17 cellular contexts compared by ENCODE assay signal in genomic region chr13:66216723-66217122, GRCh38.
"Had no signal": no experiment of that assay in that cellular context is flagged by ENCODE, and none has a peak within 500 bp of the region (broad histone marks: within the 10 kb centered on the region; RNA-seq: fewer than 3 reads in every experiment).

No MANE protein-coding gene starts in this region.

- H3K4me3 ChIP-seq: hepatocyte, suprapubic skin had no signal

- H3K4me1 Mint-ChIP-seq: activated naive CD8-positive, alpha-beta T cell treated with anti-CD3 and anti-CD28 coated beads, Interleukin-2, amount 10 ng/mL, durations not matched to agents 7 days and 5 days; central memory CD8-positive, alpha-beta T cell had no signal

- H3K4me2 ChIP-seq: hepatocyte had no signal

- H3K27ac Mint-ChIP-seq: activated CD4-positive, alpha-beta memory T cell treated with anti-CD3 and anti-CD28 coated beads for 36 hours; activated naive CD8-positive, alpha-beta T cell treated with anti-CD3 and anti-CD28 coated beads, Interleukin-2, amount 10 ng/mL, durations not matched to agents 7 days and 5 days; brain had no signal

- H3K4me3 Mint-ChIP-seq: activated CD4-positive, alpha-beta memory T cell treated with anti-CD3 and anti-CD28 coated beads for 36 hours; activated naive CD8-positive, alpha-beta T cell treated with anti-CD3 and anti-CD28 coated beads, Interleukin-2, amount 10 ng/mL, durations not matched to agents 7 days and 5 days; brain; central memory CD8-positive, alpha-beta T cell; natural killer cell treated with Interleukin-12 subunit alpha and Interleukin-12 subunit beta and Interleukin-15 and Interleukin-18, amount 100 ng/mL, for 72 hours had no signal

- H3K4me1 ChIP-seq: foreskin keratinocyte, suprapubic skin had no signal

- H3K27ac ChIP-seq: foreskin keratinocyte, hepatocyte, suprapubic skin had no signal

- H3K36me3 Mint-ChIP-seq: activated CD4-positive, alpha-beta memory T cell treated with anti-CD3 and anti-CD28 coated beads for 36 hours; activated naive CD8-positive, alpha-beta T cell treated with anti-CD3 and anti-CD28 coated beads, Interleukin-2, amount 10 ng/mL, durations not matched to agents 7 days and 5 days; brain had no signal

- H3K9me3 Mint-ChIP-seq: activated naive CD8-positive, alpha-beta T cell treated with anti-CD3 and anti-CD28 coated beads, Interleukin-2, amount 10 ng/mL, durations not matched to agents 7 days and 5 days had no signal

- H2AFZ ChIP-seq: hepatocyte had no signal

- H3K9me3 ChIP-seq: suprapubic skin had no signal

- H3K27me3 ChIP-seq: foreskin keratinocyte, hepatocyte, suprapubic skin had no signal

- DNase-seq: activated CD4-positive, alpha-beta memory T cell treated with anti-CD3 and anti-CD28 coated beads for 36 hours; activated CD4-positive, alpha-beta T cell treated with anti-CD3 and anti-CD28 coated beads for 4 hours; activated naive CD8-positive, alpha-beta T cell treated with anti-CD3 and anti-CD28 coated beads, Interleukin-2, amount 10 ng/mL, durations not matched to agents 7 days and 5 days; cortex of kidney; effector CD4-positive, alpha-beta T cell; foreskin keratinocyte; mesendoderm; retina; stimulated activated CD4-positive, alpha-beta T cell treated with anti-CD3 and anti-CD28 coated beads, Interleukin-2, amount 100 ng/mL, for 24 hours; stimulated activated naive CD8-positive, alpha-beta T cell treated with anti-CD3 and anti-CD28 coated beads, Interleukin-15, Interleukin-2, amounts not matched to agents 100 U/mL and 50 U/mL, for 24 hours; SW 1271; trophoblast cell had no signal

- H3K36me3 ChIP-seq: suprapubic skin had no signal

- H3K27me3 Mint-ChIP-seq: activated CD4-positive, alpha-beta memory T cell treated with anti-CD3 and anti-CD28 coated beads for 36 hours; brain; central memory CD8-positive, alpha-beta T cell had no signal
